Comparison of ENCODE assay signal across 8 cellular contexts in genomic region chr14:21090194-21090939, GRCh38. TPM values are rescaled to one million over a fixed set of nuclear protein-coding genes. Genes with fewer than 3 reads are reported as not detected.
DNase-seq lines count a peak whose midpoint lies in the region; TF ChIP-seq lines count a peak whose summit lies in the region.

No MANE protein-coding gene starts in this region.

- peaks cover 0 to 77% (median 5%) of the 10 kb centered on the region in 3 donors for H3K36me3 ChIP-seq in tibial nerve

- H3K9me3 Mint-ChIP-seq in glutamatergic neuron (ENCODE audit: unreplicated experiment): peaks cover 15% of the 10 kb centered on the region

- H3K4me3 Mint-ChIP-seq in glutamatergic neuron (ENCODE audit: unreplicated experiment): no peak overlapping the region

- no peaks in the 10 kb centered on the region for H3K27me3 ChIP-seq in tibial nerve

- TF ChIP-seq POLR2A in tibial nerve (IDR thresholded peaks at IDR 0.05): no peak

- WGBS in tibial nerve, 2 donors: 75 to 76% methylated on average over 28 to 37 of the region's 45 CpGs

- peaks cover 0 to 62% (median 10%) of the 10 kb centered on the region in 4 donors for H3K4me1 ChIP-seq in tibial nerve

- H3K27me3 Mint-ChIP-seq in glutamatergic neuron (ENCODE audit: unreplicated experiment): peaks cover 23% of the 10 kb centered on the region

- peaks cover 47% of the 10 kb centered on the region for H3K4me1 Mint-ChIP-seq in glutamatergic neuron (ENCODE audit: low read depth, unreplicated experiment)

- peak; percentile 80 for TF ChIP-seq CTCF in glutamatergic neuron (IDR thresholded peaks at IDR 0.05; ENCODE audit: partially characterized antibody, unreplicated experiment)
- TF ChIP-seq CTCF in tibial nerve (IDR thresholded peaks at IDR 0.05): peak; percentile 43 to 70 (median 55)

- no peak overlapping the region for H3K27ac Mint-ChIP-seq in glutamatergic neuron (ENCODE audit: unreplicated experiment)

- peak overlapping the region in 3 of 4 donors; percentile 13 to 97 (median 89) for H3K27ac ChIP-seq in tibial nerve

- no peak for TF ChIP-seq EP300 in tibial nerve (IDR thresholded peaks at IDR 0.05)

- no peaks in the 10 kb centered on the region for H3K36me3 Mint-ChIP-seq in glutamatergic neuron (ENCODE audit: unreplicated experiment)

- H3K9me3 ChIP-seq in tibial nerve: no peaks in the 10 kb centered on the region

- DNase-seq in activated CD4-positive, alpha-beta T cell treated with anti-CD3 and anti-CD28 coated beads, Interleukin-2, amount 50 U/mL, for 1 hour: peak; percentile 23
- DNase-seq in activated CD4-positive, alpha-beta T cell treated with anti-CD3 and anti-CD28 coated beads for 4 hours: no peak
- DNase-seq in UCSD-AML1 (lab: John Stamatoyannopoulos, UW; ENCODE audit: unreplicated experiment) (peak; percentile 30), glutamatergic neuron (peak; percentile 74), tibial nerve (ENCODE audit: low spot score in 2 of 2) (no peak), NCI-H524 (lab: John Stamatoyannopoulos, UW) (no peak), NCI-H1092 (lab: John Stamatoyannopoulos, UW) (no peak), putamen (ENCODE audit: low spot score) (no peak)

- H3K4me3 ChIP-seq in tibial nerve: no peak overlapping the region

RNA-seq across cellular contexts. Expression of gene ZNF219, which starts 8.1 kb away (rescaled TPM):
- 103 TPM for total RNA-seq in glutamatergic neuron (ENCODE audit: unreplicated experiment)
- 10 to 100 TPM; 28.6 to 90.3 (median 34.9) TPM for total RNA-seq in tibial nerve

RNA-seq across cellular contexts. Expression of gene TMEM253, which starts 10.5 kb away (rescaled TPM):
- total RNA-seq in glutamatergic neuron (ENCODE audit: unreplicated experiment) (0.64 TPM), tibial nerve (under 1 TPM in 2 of 4 donors, not detected in 2; 0.44 to 0.63 TPM)

RNA-seq across cellular contexts. Expression of gene ARHGEF40, which starts 20.3 kb away (rescaled TPM):
- total RNA-seq in glutamatergic neuron (ENCODE audit: unreplicated experiment) (42.4 TPM), tibial nerve (100 to 1,000 TPM in 1 of 4 donors, 10 to 100 TPM in 3; 72.5 to 128 (median 80.9) TPM)

RNA-seq across cellular contexts. Expression of gene RNASE8, which starts 32.7 kb away (rescaled TPM):
- not detected for total RNA-seq in glutamatergic neuron (ENCODE audit: unreplicated experiment)
- total RNA-seq in tibial nerve: not detected

RNA-seq across cellular contexts. Expression of gene RNASE7, which starts 48.2 kb away (rescaled TPM):
- total RNA-seq in glutamatergic neuron (ENCODE audit: unreplicated experiment): not detected
- not detected for total RNA-seq in tibial nerve

Comparison
In these comparisons a context has a peak if more than half of its experiments do, and no peak if none do; other contexts are left out.
1. DNase-seq: peak in activated CD4-positive, alpha-beta T cell treated with anti-CD3 and anti-CD28 coated beads, Interleukin-2, amount 50 U/mL, for 1 hour (single experiment), UCSD-AML1 (single experiment) and glutamatergic neuron (single experiment); none in activated CD4-positive, alpha-beta T cell treated with anti-CD3 and anti-CD28 coated beads for 4 hours (0 of 2), tibial nerve (0 of 2), NCI-H524 (0 of 2), NCI-H1092 (single experiment) and putamen (single experiment).